In genomic region chr2:168890006-168890782, GRCh38 we compare ENCODE assay signal across 8 cellular contexts. TPM values are rescaled to one million over a fixed set of nuclear protein-coding genes. Genes with fewer than 3 reads are reported as not detected.
DNase-seq lines count a peak whose midpoint lies in the region; ATAC-seq and TF ChIP-seq lines count a peak whose summit lies in the region.

TSS of gene SPC25 (minus strand) at chr2:168890430. CDS start at chr2:168889519, 911 bp downstream.

- no peak for TF ChIP-seq CTCF in WI38 (IDR thresholded peaks at IDR 0.05; ENCODE audit: low read depth, low read length)
- peak; percentile 12 for TF ChIP-seq CTCF in cardiac fibroblast (IDR thresholded peaks at IDR 0.05; ENCODE audit: low read depth, low read length)
- peak in 7 of 11 experiments; percentile 17 to 47 (median 28) for TF ChIP-seq CTCF in spleen (IDR thresholded peaks at IDR 0.05 in 8 of 11, conservative IDR thresholded peaks at IDR 0.05 in 3 of 11)

- peak within 1 kb of the TSS; percentile 83 for H3K4me3 ChIP-seq in WI38 (ENCODE audit: low read depth, low read length)
- peak within 1 kb of the TSS; percentile 84 to 86 for H3K4me3 ChIP-seq in cardiac fibroblast (replicated peaks in 1 of 2; ENCODE audit: low read depth in 2 of 2, low read length in 2 of 2)
- peak within 1 kb of the TSS; percentile 32 to 73 (median 51) for H3K4me3 ChIP-seq in spleen

- no peak for TF ChIP-seq POLR2A in spleen (IDR thresholded peaks at IDR 0.05)

- H3K36me3 ChIP-seq in spleen, result peaks cover 0 to 11% (median 0%) of the 10 kb centered on the region in 6 donors

- ATAC-seq in GM18909 (IDR thresholded peaks at IDR 0.05; ENCODE audit: poor library complexity, unreplicated experiment) (peak; percentile 100), HG03159 (IDR thresholded peaks at IDR 0.05; ENCODE audit: unreplicated experiment) (peak; percentile 100)

- intact Hi-C loops in spleen (cut with DNase I; ENCODE audit: low total_unique reads), result no loop called here

- DNase-seq in AG08396 (ENCODE audit: low spot score), result peak; percentile 95
- DNase-seq in NCI-H226, result peak; percentile 91
- DNase-seq in cardiac fibroblast (ENCODE audit: low read depth in 2 of 2), result peak; percentile 91 to 92
- DNase-seq in inferior parietal cortex (ENCODE audit: extremely low spot score), result peak; percentile 95
- DNase-seq in spleen, result peak; percentile 91

- no peaks in the 10 kb centered on the region for H3K9me3 ChIP-seq in spleen

- peak within 1 kb of the TSS in 1 of 8 donors; percentile 22 for H3K27ac ChIP-seq in spleen

- peaks cover 3 to 17% (median 12%) of the 10 kb centered on the region in 6 donors for H3K4me1 ChIP-seq in spleen

- no peaks in the 10 kb centered on the region for H3K27me3 ChIP-seq in spleen (replicated peaks in 1 of 7)

- WGBS in spleen, 5 donors, result 0 to 2% (median 1%) methylated on average over 28 to 38 of the region's 38 CpGs

RNA-seq across cellular contexts. Expression of gene SPC25, which starts in this region (rescaled TPM):
- 1 to 10 TPM in 5 of 7 donors, under 1 TPM in 1, not detected in 1; 0.25 to 3.5 (median 2.1) TPM for total RNA-seq in spleen
- 1 to 10 TPM in 2 of 3 donors, under 1 TPM in 1; 0.54 to 4.2 (median 2.8) TPM for polyA plus RNA-seq in spleen
